ENCODE assay signal across 31 cellular contexts in genomic region chr14:68463705-68464104, GRCh38.
DNase-seq lines count a peak whose midpoint lies in the region; TF ChIP-seq lines count a peak whose summit lies in the region.
"Had no signal": no experiment of that assay in that cellular context is flagged by ENCODE, and none has a peak within 500 bp of the region (broad histone marks: within the 10 kb centered on the region; RNA-seq: fewer than 3 reads in every experiment).

No MANE protein-coding gene starts in this region.

- H3K27me3 Mint-ChIP-seq in dendritic cell treated with granulocyte-macrophage colony-stimulating factor and Interleukin-4, amounts not matched to agents 40 ng/mL and 50 ng/mL, for 4 days: no peaks in the 10 kb centered on the region
- H3K27me3 Mint-ChIP-seq: activated CD4-positive, alpha-beta memory T cell treated with anti-CD3 and anti-CD28 coated beads for 36 hours; naive thymus-derived CD8-positive, alpha-beta T cell had no signal

- no peaks in the 10 kb centered on the region for H3K9me3 ChIP-seq in esophagus muscularis mucosa
- H3K9me3 ChIP-seq: BLaER1, Peyer's patch, SJSA1, stomach, tibial artery had no signal

- no peak for TF ChIP-seq CTCF in esophagus muscularis mucosa (IDR thresholded peaks at IDR 0.05)

- peak; percentile 43 for DNase-seq in H4 (ENCODE audit: low spot score)
- DNase-seq in RKO (ENCODE audit: low spot score): peak; percentile 22
- DNase-seq in renal cortical epithelial cell (ENCODE audit: low read depth): peak; percentile 64
- no peak for DNase-seq in esophagus muscularis mucosa (ENCODE audit: extremely low spot score)
- DNase-seq in COLO668 (lab: John Stamatoyannopoulos, UW; ENCODE audit: unreplicated experiment): no peak
- DNase-seq in anterior cingulate cortex (lab: John Stamatoyannopoulos, UW): no peak
- DNase-seq: activated CD4-positive, alpha-beta memory T cell treated with anti-CD3 and anti-CD28 coated beads for 36 hours; activated CD8-positive, alpha-beta memory T cell treated with anti-CD3 and anti-CD28 coated beads, Interleukin-2, amount 50 U/mL, for 4 hours; activated naive CD4-positive, alpha-beta T cell treated with anti-CD3 and anti-CD28 coated beads, Interleukin-2, amount 50 U/mL, for 16 hours; dermis blood vessel endothelial cell; DMS53; GDM1; H9; left ventricle myocardium superior; midbrain; MV-4-11; naive thymus-derived CD8-positive, alpha-beta T cell; NCI-H146; NCI-H510A; NK-92 treated with Interleukin-12 subunit alpha and Interleukin-12 subunit beta, amount 100 ng/mL, for 24 hours; Peyer's patch; stimulated activated CD8-positive, alpha-beta memory T cell treated with anti-CD3 and anti-CD28 coated beads, Interleukin-4, amount 100 ng/mL, for 48 hours; stomach; tibial artery had no signal

- no peak overlapping the region for H3K4me3 Mint-ChIP-seq in dendritic cell treated with granulocyte-macrophage colony-stimulating factor and Interleukin-4, amounts not matched to agents 40 ng/mL and 50 ng/mL, for 4 days
- H3K4me3 Mint-ChIP-seq: activated CD4-positive, alpha-beta memory T cell treated with anti-CD3 and anti-CD28 coated beads for 36 hours; H9; naive thymus-derived CD8-positive, alpha-beta T cell; T-helper 1 cell treated with Interleukin-12 subunit alpha and Interleukin-12 subunit beta and Interleukin-4 antibody, amounts not matched to agents 30 μg/mL and 1 μg/mL, for 36 hours had no signal

- H3K9me3 Mint-ChIP-seq in dendritic cell treated with granulocyte-macrophage colony-stimulating factor and Interleukin-4, amounts not matched to agents 40 ng/mL and 50 ng/mL, for 4 days: no peaks in the 10 kb centered on the region
- H3K9me3 Mint-ChIP-seq: activated CD4-positive, alpha-beta memory T cell treated with anti-CD3 and anti-CD28 coated beads for 36 hours; H9; naive thymus-derived CD8-positive, alpha-beta T cell; T-helper 1 cell treated with Interleukin-12 subunit alpha and Interleukin-12 subunit beta and Interleukin-4 antibody, amounts not matched to agents 30 μg/mL and 1 μg/mL, for 36 hours had no signal

- H3K27ac Mint-ChIP-seq in dendritic cell treated with granulocyte-macrophage colony-stimulating factor and Interleukin-4, amounts not matched to agents 40 ng/mL and 50 ng/mL, for 4 days: peak overlapping the region; percentile 75
- H3K27ac Mint-ChIP-seq: activated CD4-positive, alpha-beta memory T cell treated with anti-CD3 and anti-CD28 coated beads for 36 hours; H9; naive thymus-derived CD8-positive, alpha-beta T cell; T-helper 1 cell treated with Interleukin-12 subunit alpha and Interleukin-12 subunit beta and Interleukin-4 antibody, amounts not matched to agents 30 μg/mL and 1 μg/mL, for 36 hours had no signal

- peaks cover 12 to 48% (median 37%) of the 10 kb centered on the region in 4 donors for H3K4me1 ChIP-seq in esophagus muscularis mucosa

- peaks cover 58% of the 10 kb centered on the region for H3K4me1 Mint-ChIP-seq in dendritic cell treated with granulocyte-macrophage colony-stimulating factor and Interleukin-4, amounts not matched to agents 40 ng/mL and 50 ng/mL, for 4 days (ENCODE audit: low read depth)

- no peak for TF ChIP-seq EP300 in esophagus muscularis mucosa (IDR thresholded peaks at IDR 0.05)

- no peak overlapping the region for H3K4me3 ChIP-seq in esophagus muscularis mucosa
- H3K4me3 ChIP-seq: BLaER1, cardiac muscle cell, Peyer's patch, SJSA1, skin epidermis, stomach, tibial artery had no signal

- no peaks in the 10 kb centered on the region for H3K27me3 ChIP-seq in esophagus muscularis mucosa
- H3K27me3 ChIP-seq: BLaER1, cardiac muscle cell, Peyer's patch, SJSA1, stomach, tibial artery had no signal

- H3K36me3 Mint-ChIP-seq in dendritic cell treated with granulocyte-macrophage colony-stimulating factor and Interleukin-4, amounts not matched to agents 40 ng/mL and 50 ng/mL, for 4 days (ENCODE audit: low read depth): no peaks in the 10 kb centered on the region
- H3K36me3 Mint-ChIP-seq: activated CD4-positive, alpha-beta memory T cell treated with anti-CD3 and anti-CD28 coated beads for 36 hours; naive thymus-derived CD8-positive, alpha-beta T cell had no signal

- no peak overlapping the region for H3K27ac ChIP-seq in esophagus muscularis mucosa (replicated peaks in 1 of 4)
- H3K27ac ChIP-seq: BLaER1, cardiac muscle cell, KMS-11, Peyer's patch, SJSA1, stomach, tibial artery had no signal

- intact Hi-C loops in dendritic cell treated with granulocyte-macrophage colony-stimulating factor and Interleukin-4, amounts not matched to agents 40 ng/mL and 50 ng/mL, for 4 days (cut with micrococcal nuclease): no loop called here
- intact Hi-C loops in esophagus muscularis mucosa (cut with DNase I): no loop called here

- TF ChIP-seq POLR2A in esophagus muscularis mucosa (IDR thresholded peaks at IDR 0.05; ENCODE audit: low read depth): no peak

- no peaks in the 10 kb centered on the region for H3K36me3 ChIP-seq in esophagus muscularis mucosa
- H3K36me3 ChIP-seq: BLaER1, cardiac muscle cell, Peyer's patch, SJSA1, stomach, tibial artery had no signal

Comparison
In these comparisons a context has a peak if more than half of its experiments do, and no peak if none do; other contexts are left out.
1. DNase-seq: peak in H4 (single experiment), RKO (single experiment) and renal cortical epithelial cell (single experiment); none in esophagus muscularis mucosa (single experiment), COLO668 (single experiment) and anterior cingulate cortex (0 of 58).